In genomic region chr15:69039516-69040225, GRCh38 we compare ENCODE assay signal across 20 cellular contexts. TPM values are rescaled to one million over a fixed set of nuclear protein-coding genes. Genes with fewer than 3 reads are reported as not detected.
"Had no signal": no experiment of that assay in that cellular context is flagged by ENCODE, and none has a peak within 500 bp of the region (broad histone marks: within the 10 kb centered on the region; RNA-seq: fewer than 3 reads in every experiment).

No MANE protein-coding gene starts in this region.

- H3K27ac ChIP-seq: adrenal gland had no signal

- ATAC-seq: activated CD4-positive, CD25-positive, alpha-beta regulatory T cell treated with anti-CD3 and anti-CD28 coated beads, Interleukin-2, amount 50 U/mL, for 24 hours; K562; SK-N-SH treated with all-trans-retinoic acid at 6 μM for 48 hours had no signal

- H3K9me3 ChIP-seq: adrenal gland had no signal

- H3K4me1 ChIP-seq: adrenal gland had no signal

- H3K4me3 ChIP-seq: adrenal gland, K562 had no signal

- DNase-seq: activated CD4-positive, alpha-beta T cell treated with anti-CD3 and anti-CD28 coated beads for 4 hours; activated naive CD4-positive, alpha-beta T cell treated with anti-CD3 and anti-CD28 coated beads, Interleukin-2, amount 50 U/mL, for 16 hours; activated naive CD8-positive, alpha-beta T cell treated with anti-CD3 and anti-CD28 coated beads, Interleukin-2, amount 10 ng/mL, durations not matched to agents 7 days and 5 days; activated T-cell treated with anti-CD3 and anti-CD28 coated beads, Interleukin-2, amount 50 U/mL, for 1 hour; anterior cingulate cortex; caudate nucleus; Karpas-422; NCI-H1048; NCI-H146; NCI-H187 treated with DMSO at 0.1 percent for 48 hours; NCI-H2081 treated with DMSO at 0.1 percent for 48 hours; NCI-H2171; NCI-H226; NCI-H526; NCI-H82 had no signal

- H3K36me3 ChIP-seq: adrenal gland had no signal

RNA-seq across cellular contexts. Expression of gene NOX5, which starts 25.2 kb away (rescaled TPM):
- total RNA-seq: K562, OCI-LY7 had no signal
